Comparison of ENCODE assay signal across 1 cellular context in the genomic region with DNA sequence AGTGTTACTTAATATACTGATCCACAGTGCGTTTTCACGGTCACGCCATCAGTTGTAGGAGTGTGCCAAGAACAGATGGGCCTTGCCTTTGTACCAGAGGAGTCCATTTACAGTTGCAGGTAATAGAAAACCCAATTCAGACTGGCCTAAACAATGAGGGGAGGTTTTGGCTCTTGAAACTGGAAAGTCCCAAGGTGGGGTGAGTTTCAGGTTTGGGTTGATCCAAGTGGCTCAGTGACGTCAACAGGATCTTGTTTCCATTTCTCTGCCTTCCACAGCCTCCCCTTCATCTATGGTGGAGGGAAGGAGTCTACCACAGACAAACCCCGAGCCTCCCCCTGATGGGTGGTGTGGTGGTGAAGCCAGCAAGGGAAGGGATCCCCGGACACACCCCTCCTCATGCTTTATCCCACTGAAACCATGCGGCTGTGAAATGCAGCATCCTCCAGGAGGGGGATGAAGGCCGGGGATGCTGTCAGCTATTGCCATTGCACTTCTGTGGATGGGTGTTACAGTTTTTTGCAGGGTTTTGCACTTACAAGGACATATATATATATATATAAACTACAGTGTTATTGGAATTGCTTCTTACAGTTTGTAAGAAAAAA.
TF ChIP-seq lines count a peak whose summit lies in the region.

No MANE protein-coding gene starts in this region.

TF ChIP-seq in HCT116, 20 proteins besides CTCF, POLR2A, EP300 and RAD21:
- TF ChIP-seq ZNF274 (IDR thresholded peaks at IDR 0.05; ENCODE audit: low read depth, low read length), result no peak
- TF ChIP-seq, protein P1, sequence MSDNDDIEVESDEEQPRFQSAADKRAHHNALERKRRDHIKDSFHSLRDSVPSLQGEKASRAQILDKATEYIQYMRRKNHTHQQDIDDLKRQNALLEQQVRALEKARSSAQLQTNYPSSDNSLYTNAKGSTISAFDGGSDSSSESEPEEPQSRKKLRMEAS (IDR thresholded peaks at IDR 0.05), result no peak
- TF ChIP-seq POLR2AphosphoS5 (IDR thresholded peaks at IDR 0.05; ENCODE audit: low read depth, low read length), result peak; percentile 25; the same call in 1 of the 2 replicates
- TF ChIP-seq EGR1 (IDR thresholded peaks at IDR 0.05; ENCODE audit: low read depth), result no peak
